In genomic region chr13:45695198-45695730, GRCh38 we compare ENCODE assay signal across 11 cellular contexts. TPM values are rescaled to one million over a fixed set of nuclear protein-coding genes. Genes with fewer than 3 reads are reported as not detected.
DNase-seq lines count a peak whose midpoint lies in the region; ATAC-seq and TF ChIP-seq lines count a peak whose summit lies in the region.
"Had no signal": no experiment of that assay in that cellular context is flagged by ENCODE, and none has a peak within 500 bp of the region (broad histone marks: within the 10 kb centered on the region; RNA-seq: fewer than 3 reads in every experiment).

No MANE protein-coding gene starts in this region.

- TF ChIP-seq CTCF in Loucy (conservative IDR thresholded peaks at IDR 0.05; ENCODE audit: low read length) = no peak
- no peak for TF ChIP-seq CTCF in omental fat pad (IDR thresholded peaks at IDR 0.05)
- TF ChIP-seq CTCF in adrenal gland (IDR thresholded peaks at IDR 0.05) = no peak

- intact Hi-C loops in activated CD4-positive, alpha-beta T cell treated with anti-CD3 and anti-CD28 coated beads for 36 hours (cut with DNase I, micrococcal nuclease) = no loop called here
- intact Hi-C loops in adrenal gland (cut with DNase I) = no loop called here

- peak overlapping the region; percentile 50; the same call in 1 of the 2 replicates for H2AFZ ChIP-seq in Loucy (ENCODE audit: low read length)

- POLR2A ChIA-PET in activated CD4-positive, alpha-beta T cell treated with anti-CD3 and anti-CD28 coated beads for 36 hours (lab: Charles Lee) = no interaction called here

- peak; percentile 61 for DNase-seq in activated CD4-positive, alpha-beta T cell treated with anti-CD3 and anti-CD28 coated beads for 36 hours
- DNase-seq in activated CD4-positive, alpha-beta T cell treated with anti-CD3 and anti-CD28 coated beads for 4 hours = no peak
- DNase-seq in omental fat pad (ENCODE audit: low spot score) (no peak), HT-29 (ENCODE audit: low spot score) (no peak), adrenal gland (no peak)
- DNase-seq in activated CD8-positive, alpha-beta memory T cell treated with anti-CD3 and anti-CD28 coated beads, Interleukin-2, amount 50 U/mL, for 48 hours = no peak
- DNase-seq: occipital lobe had no signal

- H3K36me3 ChIP-seq in Loucy (ENCODE audit: insufficient read depth, low read length) (no peaks in the 10 kb centered on the region), adrenal gland (replicated peaks in 1 of 2) (no peaks in the 10 kb centered on the region)

- H3F3A ChIP-seq in Loucy (ENCODE audit: low read depth) = no peaks in the 10 kb centered on the region

- peaks cover 2% of the 10 kb centered on the region for H3K27me3 Mint-ChIP-seq in activated CD4-positive, alpha-beta T cell treated with anti-CD3 and anti-CD28 coated beads for 36 hours

- ATAC-seq in activated CD4-positive, alpha-beta T cell treated with anti-CD3 and anti-CD28 coated beads for 36 hours = peak; percentile 89
- peak; percentile 48 for ATAC-seq in GM21786 (IDR thresholded peaks at IDR 0.05; ENCODE audit: unreplicated experiment)
- peak; percentile 91 for ATAC-seq in omental fat pad (ENCODE audit: low FRiP score)
- ATAC-seq: K562 had no signal

- H3K79me2 ChIP-seq in Loucy (ENCODE audit: insufficient read depth, low read length) = no peaks in the 10 kb centered on the region

- H3K9me2 ChIP-seq in Loucy (replicated peaks; ENCODE audit: low read depth, low read length) = no peaks in the 10 kb centered on the region

- peak overlapping the region; percentile 81 for H3K27ac Mint-ChIP-seq in activated CD4-positive, alpha-beta T cell treated with anti-CD3 and anti-CD28 coated beads for 36 hours
- H3K27ac Mint-ChIP-seq: brain had no signal

- H3K4me3 Mint-ChIP-seq in activated CD4-positive, alpha-beta T cell treated with anti-CD3 and anti-CD28 coated beads for 36 hours = no peak overlapping the region
- H3K4me3 Mint-ChIP-seq: brain had no signal

- no peak overlapping the region for H3K4me3 ChIP-seq in Loucy (ENCODE audit: low read length, poor library complexity, severe bottlenecking)
- H3K4me3 ChIP-seq in adrenal gland = no peak overlapping the region
- H3K4me3 ChIP-seq: K562 had no signal

- no peaks in the 10 kb centered on the region for H3K9me3 ChIP-seq in Loucy (ENCODE audit: insufficient read depth, low read depth, low read length)
- no peaks in the 10 kb centered on the region for H3K9me3 ChIP-seq in adrenal gland (replicated peaks in 1 of 3)

- 53 to 64% (median 59%) methylated on average over 5 of the region's 5 CpGs for WGBS in adrenal gland, 4 donors

- CTCF ChIA-PET in activated CD4-positive, alpha-beta T cell treated with anti-CD3 and anti-CD28 coated beads for 36 hours (lab: Charles Lee) = interaction anchor here (0.8 to 1.1 kb wide), 3 partner anchors 11 to 40 kb away, joined by 3 to 5 read pairs (median 3); no protein-coding TSS in a partner anchor

- H3K4me1 ChIP-seq in Loucy (ENCODE audit: insufficient read depth, low read length, poor library complexity, severe bottlenecking) = no peaks in the 10 kb centered on the region
- no peaks in the 10 kb centered on the region for H3K4me1 ChIP-seq in adrenal gland (replicated peaks in 1 of 2)

- TF ChIP-seq POLR2A in adrenal gland (IDR thresholded peaks at IDR 0.05) = no peak

- peaks cover 25% of the 10 kb centered on the region for H3K4me1 Mint-ChIP-seq in activated CD4-positive, alpha-beta T cell treated with anti-CD3 and anti-CD28 coated beads for 36 hours

- no peaks in the 10 kb centered on the region for H3K27me3 ChIP-seq in Loucy (ENCODE audit: insufficient read depth, low read length, poor library complexity, severe bottlenecking)
- no peaks in the 10 kb centered on the region for H3K27me3 ChIP-seq in adrenal gland

- no peaks in the 10 kb centered on the region for H4K20me1 ChIP-seq in Loucy (ENCODE audit: insufficient read depth, low read length, poor library complexity, severe bottlenecking)

- H3K36me3 Mint-ChIP-seq in activated CD4-positive, alpha-beta T cell treated with anti-CD3 and anti-CD28 coated beads for 36 hours (ENCODE audit: low read depth) = no peaks in the 10 kb centered on the region
- H3K36me3 Mint-ChIP-seq: brain had no signal

- H3K4me2 ChIP-seq in Loucy (ENCODE audit: low read depth, low read length, poor library complexity, severe bottlenecking) = no peak overlapping the region

- H3K27ac ChIP-seq in adrenal gland = no peak overlapping the region

- no peaks in the 10 kb centered on the region for H3K9me3 Mint-ChIP-seq in activated CD4-positive, alpha-beta T cell treated with anti-CD3 and anti-CD28 coated beads for 36 hours (ENCODE audit: low read depth)

- no peak overlapping the region for H3K9ac ChIP-seq in Loucy (ENCODE audit: low read depth, low read length, poor library complexity, severe bottlenecking)

RNA-seq across cellular contexts. Expression of gene CBY2, which starts 6.9 kb away (rescaled TPM):
- total RNA-seq in activated CD4-positive, alpha-beta T cell treated with anti-CD3 and anti-CD28 coated beads for 36 hours = not detected
- total RNA-seq in omental fat pad = not detected
- not detected in 2 replicates for total RNA-seq in HT-29 (2014; rRNA removed; shearing (Covaris generic))
- not detected for total RNA-seq in adrenal gland
- polyA plus RNA-seq in adrenal gland = not detected
- total RNA-seq: occipital lobe had no signal
- polyA plus RNA-seq: K562 had no signal
